Comparison of ENCODE assay signal across 22 cellular contexts in genomic region chr10:59229451-59229850, GRCh38. TPM values are rescaled to one million over a fixed set of nuclear protein-coding genes. Genes with fewer than 3 reads are reported as not detected.
"Had no signal": no experiment of that assay in that cellular context is flagged by ENCODE, and none has a peak within 500 bp of the region (broad histone marks: within the 10 kb centered on the region; RNA-seq: fewer than 3 reads in every experiment).

No MANE protein-coding gene starts in this region.

- DNase-seq: Kasumi-1, NCI-H1092, NCI-H1105 treated with DMSO at 0.1 percent for 48 hours, NCI-H1417 treated with DMSO at 0.1 percent for 48 hours, NCI-H146, NCI-H1694 treated with DMSO at 0.1 percent for 48 hours, NCI-H1930, NCI-H2081, NCI-H2107, NCI-H2227 treated with DMSO at 0.1 percent for 48 hours, NCI-H524, NCI-H774, SHP77, SK-N-SH had no signal

- H3K4me2 ChIP-seq: KMS-11, SK-N-SH had no signal

- H3K9me3 ChIP-seq: SK-N-SH had no signal

- H3K27ac ChIP-seq: KMS-11, RWPE1 had no signal

- H3K4me3 ChIP-seq: K562 had no signal

- ATAC-seq: K562, Panc1 had no signal

RNA-seq across cellular contexts. Expression of gene PHYHIPL, which starts 53.0 kb away (rescaled TPM):
- total RNA-seq: HT1080, K562, MCF 10A, NCI-H460 had no signal
- polyA plus RNA-seq: IgD-negative memory B cell, K562 had no signal
